Comparison of ENCODE assay signal across 8 cellular contexts in the genomic region with DNA sequence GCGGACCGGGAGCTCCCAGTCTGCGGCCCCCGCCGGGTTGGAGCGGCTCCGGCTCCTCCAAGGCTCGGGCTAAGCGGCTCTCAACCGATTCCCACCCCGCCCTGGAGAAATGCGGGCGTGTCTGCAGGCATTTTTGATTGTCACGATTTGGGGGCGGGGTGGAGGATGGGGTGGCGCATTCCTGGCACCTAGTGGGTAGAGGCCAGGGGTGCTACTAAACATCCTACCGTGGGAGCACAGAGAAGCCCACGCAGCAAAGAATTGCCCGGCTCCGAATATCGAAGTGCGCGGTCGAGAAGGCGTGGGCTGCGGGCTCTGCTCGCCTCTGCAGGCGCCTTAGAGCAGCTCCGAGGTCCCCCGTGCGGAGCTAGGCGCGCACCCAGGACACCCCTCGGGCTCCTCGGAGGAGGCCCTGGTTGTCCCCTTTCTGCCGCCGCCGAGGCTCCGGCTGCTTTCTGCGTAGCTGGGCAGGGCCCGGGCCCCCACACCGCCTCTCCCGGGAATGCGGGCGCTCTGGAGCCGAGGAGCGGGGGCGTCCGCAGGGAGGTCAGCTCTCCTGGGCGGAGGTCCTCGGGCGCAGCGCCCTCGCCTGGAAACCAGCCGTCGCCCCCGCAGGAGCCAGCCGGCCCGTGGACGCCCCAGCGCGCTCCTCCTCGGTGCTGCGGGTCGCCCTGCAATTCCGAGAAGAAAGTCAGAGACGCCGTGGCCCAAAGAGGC. TPM values are rescaled to one million over a fixed set of nuclear protein-coding genes. Genes with fewer than 3 reads are reported as not detected.
DNase-seq lines count a peak whose midpoint lies in the region; ATAC-seq and TF ChIP-seq lines count a peak whose summit lies in the region.

No MANE protein-coding gene starts in this region.

- peak overlapping the region; percentile 92 for H3K4me2 ChIP-seq in HCT116 (ENCODE audit: low read length)

- in situ Hi-C loops in astrocyte of the spinal cord (cut with HindIII; ENCODE audit: low sequenced_read_pairs), result no loop called here

- no peaks in the 10 kb centered on the region for H3K9me3 ChIP-seq in HCT116 (ENCODE audit: control insufficient read depth in 1 of 2, insufficient read depth in 1 of 2, low read depth in 1 of 2, low read length in 2 of 2)
- H3K9me3 ChIP-seq in iPS-20b (ENCODE audit: insufficient read depth, low read depth, low read length), result no peaks in the 10 kb centered on the region
- no peaks in the 10 kb centered on the region for H3K9me3 ChIP-seq in skeletal muscle tissue (ENCODE audit: control insufficient read depth in 3 of 3, low read length in 3 of 3)

- peak overlapping the region; percentile 67 for H2AFZ ChIP-seq in HCT116 (ENCODE audit: low read depth, low read length, poor library complexity, severe bottlenecking)

- H3K27ac ChIP-seq in HCT116 (ENCODE audit: low read depth, low read length) (no peak overlapping the region), iPS-20b (ENCODE audit: low read length) (no peak overlapping the region), skeletal muscle tissue (ENCODE audit: low read depth, low read length) (no peak overlapping the region)

- CTCF ChIA-PET in HCT116 (lab: Charles Lee), result interaction anchor here (0.8 to 2.2 kb wide), 7 partner anchors 10 to 465 kb away, joined by 4 to 11 read pairs (median 5); no protein-coding TSS in a partner anchor

- no peaks in the 10 kb centered on the region for H3K79me2 ChIP-seq in HCT116 (ENCODE audit: insufficient read depth, low read length)

- no TSS peak for BruUV-seq in HCT116 (replicated peaks; lab: Mats Ljungman, UMichigan)

- intact Hi-C loops in HCT116 (cut with micrococcal nuclease), result loop anchor here (1.0 kb wide), 1 partner anchor 57 kb away; no protein-coding TSS in a partner anchor

- TF ChIP-seq CTCF in HCT116 (IDR thresholded peaks at IDR 0.05 in 2 of 3, conservative IDR thresholded peaks at IDR 0.05 in 1 of 3; ENCODE audit: borderline replicate concordance in 1 of 3, insufficient read depth in 1 of 3, low read depth in 2 of 3, low read length in 2 of 3) (peak; percentile 23 to 38 (median 31); a peak in 3 of 6 replicates), astrocyte of the spinal cord (IDR thresholded peaks at IDR 0.05; ENCODE audit: low read depth, low read length) (peak; percentile 24)

- H3K4me1 ChIP-seq in HCT116 (ENCODE audit: control insufficient read depth in 1 of 2, insufficient read depth in 2 of 2, low read length in 2 of 2) (peaks cover 6 to 10% of the 10 kb centered on the region in 2 experiments; a peak in 2 of 4 replicates), iPS-20b (ENCODE audit: insufficient read depth, low read length) (peaks cover 4% of the 10 kb centered on the region; the same call in 1 of the 2 replicates), skeletal muscle tissue (ENCODE audit: control insufficient read depth in 3 of 3, insufficient read depth in 3 of 3, low read length in 3 of 3) (peaks cover 6 to 11% (median 9%) of the 10 kb centered on the region in 3 donors)

- DNase-seq in C1 segment of cervical spinal cord (lab: John Stamatoyannopoulos, UW), result peak in 8 of 14 donors; percentile 15 to 54 (median 38)
- no peak for DNase-seq in HCT116 (ENCODE audit: low read depth, low spot score)
- peak; percentile 60 for DNase-seq in SK-N-DZ (ENCODE audit: low spot score)
- peak; percentile 35 for DNase-seq in astrocyte of the spinal cord (ENCODE audit: low read depth, low spot score)
- no peak for DNase-seq in NCI-H146 treated with DMSO at 0.1 percent for 48 hours (lab: John Stamatoyannopoulos, UW; ENCODE audit: unreplicated experiment)

- H3K9ac ChIP-seq in HCT116 (ENCODE audit: low read length) (peak overlapping the region; percentile 42; the same call in 1 of the 2 replicates), iPS-20b (ENCODE audit: low read depth, low read length) (no peak overlapping the region), skeletal muscle tissue (ENCODE audit: low read depth in 1 of 3, low read length in 3 of 3) (peak overlapping the region in 2 of 3 donors; percentile 56 to 64)

- peak overlapping the region; percentile 52 to 62 for H3K4me3 ChIP-seq in HCT116 (replicated peaks in 1 of 2; ENCODE audit: low read depth in 1 of 2, low read length in 2 of 2)
- H3K4me3 ChIP-seq in astrocyte of the spinal cord (ENCODE audit: low read depth, low read length), result peak overlapping the region; percentile 59
- peak overlapping the region; percentile 70 for H3K4me3 ChIP-seq in iPS-20b (ENCODE audit: low read length)
- H3K4me3 ChIP-seq in skeletal muscle tissue (ENCODE audit: low read length in 3 of 3), result peak overlapping the region; percentile 60 to 72 (median 63)

- no peak for TF ChIP-seq POLR2A in HCT116 (IDR thresholded peaks at IDR 0.05; ENCODE audit: borderline replicate concordance, extremely low read depth, insufficient read depth, insufficient read length)

- RAD21 ChIA-PET in HCT116 (lab: Charles Lee; ENCODE audit: low non-redundant PET in 1 of 2, low total read pairs in 2 of 2, uncharacterized antibody in 2 of 2, unreplicated experiment in 2 of 2), result interaction anchor here in 1 of 2 experiments (1.4 kb wide), 1 partner anchor 56 kb away, joined by 4 read pairs; no protein-coding TSS in a partner anchor

- peak; percentile 31; the same call in 1 of the 2 replicates for TF ChIP-seq RAD21 in HCT116 (IDR thresholded peaks at IDR 0.05; ENCODE audit: low read depth)

- ATAC-seq in HCT116, result peak; percentile 86
- no peak for ATAC-seq in HG02763 (IDR thresholded peaks at IDR 0.05; ENCODE audit: unreplicated experiment)

- H3K27me3 ChIP-seq in HCT116 (ENCODE audit: insufficient read depth, low read length), result no peaks in the 10 kb centered on the region
- peaks cover 51% of the 10 kb centered on the region for H3K27me3 ChIP-seq in iPS-20b (ENCODE audit: insufficient read depth, low read length)
- H3K27me3 ChIP-seq in skeletal muscle tissue (ENCODE audit: control insufficient read depth in 3 of 3, insufficient read depth in 3 of 3, low read length in 3 of 3), result peaks cover 23 to 32% (median 32%) of the 10 kb centered on the region in 3 donors

- H4K20me1 ChIP-seq in HCT116 (ENCODE audit: insufficient read depth), result no peaks in the 10 kb centered on the region

- POLR2A ChIA-PET in HCT116 (lab: Charles Lee), result interaction anchor here (0.9 kb wide), 1 partner anchor 17 kb away, joined by 3 read pairs; a partner anchor contains a TSS

- H3K9me2 ChIP-seq in HCT116 (ENCODE audit: insufficient read depth), result no peaks in the 10 kb centered on the region

- H3K36me3 ChIP-seq in HCT116 (ENCODE audit: control insufficient read depth in 1 of 2, insufficient read depth in 2 of 2, low read length in 2 of 2) (no peaks in the 10 kb centered on the region), iPS-20b (ENCODE audit: insufficient read depth, low read depth, low read length) (no peaks in the 10 kb centered on the region), skeletal muscle tissue (ENCODE audit: control insufficient read depth in 3 of 3, insufficient read depth in 3 of 3, low read length in 3 of 3) (no peaks in the 10 kb centered on the region)

TF ChIP-seq in HCT116, 20 proteins besides CTCF, POLR2A, EP300 and RAD21:
- TF ChIP-seq EGR1 (IDR thresholded peaks at IDR 0.05; ENCODE audit: low read depth), result peak; percentile 88
- TF ChIP-seq, protein P1, sequence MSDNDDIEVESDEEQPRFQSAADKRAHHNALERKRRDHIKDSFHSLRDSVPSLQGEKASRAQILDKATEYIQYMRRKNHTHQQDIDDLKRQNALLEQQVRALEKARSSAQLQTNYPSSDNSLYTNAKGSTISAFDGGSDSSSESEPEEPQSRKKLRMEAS (IDR thresholded peaks at IDR 0.05), result peak; percentile 28; the same call in 1 of the 2 replicates
- TF ChIP-seq SIN3A (IDR thresholded peaks at IDR 0.05; ENCODE audit: low read depth), result no peak

RNA-seq across cellular contexts. Expression of a gene that starts 16.5 kb away (rescaled TPM):
- total RNA-seq in HCT116 (2021; ENCODE audit: unreplicated experiment) (1.9 TPM), skeletal muscle tissue (under 0.01 TPM)
- 3.9 and 6.1 TPM in 2 replicates for polyA plus RNA-seq in HCT116 (2012)
- polyA plus RNA-seq in SK-N-DZ (2014; cell fraction: cytosol; rRNA removed), result not detected in 2 replicates
- polyA plus RNA-seq in SK-N-DZ (2014; cell fraction: nucleus; rRNA removed), result not detected in 2 replicates

Comparison
In these comparisons a context has a peak if more than half of its experiments do, and no peak if none do; other contexts are left out.
1. DNase-seq: peak in C1 segment of cervical spinal cord (8 of 14), SK-N-DZ (single experiment) and astrocyte of the spinal cord (single experiment); none in HCT116 (single experiment) and NCI-H146 treated with DMSO at 0.1 percent for 48 hours (single experiment).
2. Peak in every context shown above with its lines, with median percentiles within 50 percentile points of each other: H3K4me3 ChIP-seq.